In genomic region chr12:14452865-14453264, GRCh38 we compare ENCODE assay signal across 16 cellular contexts.
DNase-seq lines count a peak whose midpoint lies in the region; ATAC-seq, FAIRE-seq and TF ChIP-seq lines count a peak whose summit lies in the region.
"Had no signal": no experiment of that assay in that cellular context is flagged by ENCODE, and none has a peak within 500 bp of the region (broad histone marks: within the 10 kb centered on the region; RNA-seq: fewer than 3 reads in every experiment).

No MANE protein-coding gene starts in this region.

- no peak for TF ChIP-seq CTCF in K562 (IDR thresholded peaks at IDR 0.05 in 2 of 3, conservative IDR thresholded peaks at IDR 0.05 in 1 of 3; ENCODE audit: insufficient read depth in 2 of 3, low read depth in 1 of 3, low read length in 3 of 3)
- TF ChIP-seq CTCF in RWPE1 (conservative IDR thresholded peaks at IDR 0.05; ENCODE audit: low read depth) = no peak

- WGBS in K562 (ENCODE audit: insufficient coverage, low coverage, missing lambda C conversion rate) = 0% methylated on average over 1 of the region's 1 CpG
- WGBS in trophoblast cell (ENCODE audit: extremely low coverage, insufficient coverage, insufficient read length) = no CpG with 5 or more reads among the region's 1 CpG

- H2BK5ac ChIP-seq in trophoblast cell (ENCODE audit: low read depth, low read length, poor library complexity) = no peak overlapping the region

- no peak for DNase-seq in activated naive CD4-positive, alpha-beta T cell treated with anti-CD3 and anti-CD28 coated beads for 36 hours
- DNase-seq in activated naive CD4-positive, alpha-beta T cell (lab: John Stamatoyannopoulos, UW) = no peak
- no peak for DNase-seq in T-cell
- no peak for DNase-seq in K562 (ENCODE audit: extremely low read depth in 1 of 4, low spot score in 3 of 4)
- DNase-seq in trophoblast cell = peak; percentile 1 to 59
- DNase-seq in activated CD8-positive, alpha-beta memory T cell treated with anti-CD3 and anti-CD28 coated beads, Interleukin-2, amount 50 U/mL, for 4 hours = no peak
- DNase-seq in RWPE1 (ENCODE audit: low spot score) = no peak
- no peak for DNase-seq in stimulated activated CD4-positive, alpha-beta T cell treated with anti-CD3 and anti-CD28 coated beads, Interleukin-4, amount 100 ng/mL, for 24 hours
- DNase-seq: brain microvascular endothelial cell, dermis blood vessel endothelial cell, NCI-H187 treated with DMSO at 0.1 percent for 48 hours, NCI-H446, occipital lobe, right lobe of liver had no signal

- H3K27me3 Mint-ChIP-seq in activated naive CD4-positive, alpha-beta T cell treated with anti-CD3 and anti-CD28 coated beads for 36 hours (ENCODE audit: low read depth) = no peaks in the 10 kb centered on the region
- H3K27me3 Mint-ChIP-seq in T-cell = no peaks in the 10 kb centered on the region

- H3K4me1 ChIP-seq in K562 (replicated peaks in 1 of 2; ENCODE audit: control insufficient read depth in 2 of 2, insufficient read depth in 2 of 2, low read length in 2 of 2) (no peaks in the 10 kb centered on the region), trophoblast cell (ENCODE audit: control insufficient read depth in 1 of 2, insufficient read depth in 2 of 2, low read length in 2 of 2) (peaks cover 0 to 3% of the 10 kb centered on the region in 2 experiments)

- no peaks in the 10 kb centered on the region for H4K20me1 ChIP-seq in K562 (replicated peaks; ENCODE audit: control insufficient read depth, insufficient read depth, low read length)

- no peak overlapping the region for H3K4me3 ChIP-seq in K562
- H3K4me3 ChIP-seq in trophoblast cell (ENCODE audit: low read depth, low read length) = no peak overlapping the region
- H3K4me3 ChIP-seq: gastroesophageal sphincter, right lobe of liver had no signal

- no TSS peak for BruUV-seq in K562 (replicated peaks; lab: Mats Ljungman, UMichigan)

- no peak overlapping the region for H4K8ac ChIP-seq in trophoblast cell (ENCODE audit: low read depth, low read length)

- peaks cover 66% of the 10 kb centered on the region for H3K4me1 Mint-ChIP-seq in activated naive CD4-positive, alpha-beta T cell treated with anti-CD3 and anti-CD28 coated beads for 36 hours (ENCODE audit: low read depth)
- peaks cover 63 to 70% (median 69%) of the 10 kb centered on the region in 3 donors for H3K4me1 Mint-ChIP-seq in T-cell

- in situ Hi-C loops in K562 (cut with MboI) = no loop called here

- no peak overlapping the region for H2AFZ ChIP-seq in K562 (ENCODE audit: low read depth, low read length)
- no peak overlapping the region for H2AFZ ChIP-seq in trophoblast cell (ENCODE audit: insufficient read depth, low read length, poor library complexity)

- H3K4ac ChIP-seq in trophoblast cell (ENCODE audit: low read depth, low read length) = no peak overlapping the region

- TF ChIP-seq RAD21 in K562 (CRISPR knock-in tag; conservative IDR thresholded peaks at IDR 0.05 in 1 of 2, IDR thresholded peaks at IDR 0.05 in 1 of 2) = no peak

- H3K9ac ChIP-seq in K562 (ENCODE audit: insufficient read depth in 1 of 2, low read depth in 2 of 2, low read length in 2 of 2) (no peak overlapping the region), trophoblast cell (ENCODE audit: low read length) (no peak overlapping the region)

- no peak overlapping the region for H3K23ac ChIP-seq in trophoblast cell (ENCODE audit: low read length)

- POLR2A ChIA-PET in T-cell (lab: Charles Lee) (interaction anchor here in 1 of 2 donors (0.6 kb wide), 1 partner anchor 196 kb away, joined by 5 read pairs; no protein-coding TSS in a partner anchor), K562 (lab: Yijun Ruan, JAX) (no interaction called here), RWPE1 (lab: Yijun Ruan, JAX; ENCODE audit: low non-redundant PET) (interaction anchor here (0.7 kb wide), 1 partner anchor 51 kb away, joined by 5 read pairs; no protein-coding TSS in a partner anchor)

- H3K27ac ChIP-seq in K562 (ENCODE audit: extremely low read depth, low read depth, low read length) (no peak overlapping the region), trophoblast cell (ENCODE audit: low read depth, low read length) (no peak overlapping the region), RWPE1 (no peak overlapping the region)
- H3K27ac ChIP-seq: brain microvascular endothelial cell, gastroesophageal sphincter, right lobe of liver had no signal

- intact Hi-C loops in activated naive CD4-positive, alpha-beta T cell treated with anti-CD3 and anti-CD28 coated beads for 36 hours (cut with micrococcal nuclease) = loop anchor here (5.0 kb wide), 1 partner anchor 51 kb away; no protein-coding TSS in a partner anchor
- intact Hi-C loops in K562 (cut with micrococcal nuclease) = loop anchor here (5.0 kb wide), 1 partner anchor 266 kb away; no protein-coding TSS in a partner anchor

- peaks cover 31% of the 10 kb centered on the region; the same call in 2 of the 3 replicates for H3K36me3 ChIP-seq in K562 (ENCODE audit: control insufficient read depth, insufficient read depth, low read length)
- H3K36me3 ChIP-seq in trophoblast cell (ENCODE audit: control insufficient read depth in 1 of 2, insufficient read depth in 2 of 2, low read length in 2 of 2) = peaks cover 9 to 14% of the 10 kb centered on the region in 2 experiments

- no peaks in the 10 kb centered on the region for H3K9me3 Mint-ChIP-seq in activated naive CD4-positive, alpha-beta T cell treated with anti-CD3 and anti-CD28 coated beads for 36 hours
- H3K9me3 Mint-ChIP-seq in T-cell = peaks cover 0 to 9% (median 0%) of the 10 kb centered on the region in 3 donors

- H2BK120ac ChIP-seq in trophoblast cell (ENCODE audit: insufficient read depth, low read length, poor library complexity) = no peak overlapping the region

- TF ChIP-seq POLR2A in K562 (conservative IDR thresholded peaks at IDR 0.05) = no peak

- no peaks in the 10 kb centered on the region for H3K79me1 ChIP-seq in trophoblast cell (ENCODE audit: low read length)

- no peak overlapping the region for H3K4me3 Mint-ChIP-seq in activated naive CD4-positive, alpha-beta T cell treated with anti-CD3 and anti-CD28 coated beads for 36 hours
- peak overlapping the region in 1 of 3 donors; percentile 25 for H3K4me3 Mint-ChIP-seq in T-cell

- H2AK5ac ChIP-seq in trophoblast cell (ENCODE audit: low read length) = no peak overlapping the region

- peaks cover 10% of the 10 kb centered on the region; the same call in 2 of the 3 replicates for H3K79me2 ChIP-seq in K562 (ENCODE audit: control insufficient read depth, insufficient read depth, low read length)
- H3K79me2 ChIP-seq in trophoblast cell (ENCODE audit: control insufficient read depth, insufficient read depth, low read length, poor library complexity) = no peaks in the 10 kb centered on the region

- TF ChIP-seq EP300 in K562 (IDR thresholded peaks at IDR 0.05; ENCODE audit: low read length) = 0 out of 2 replicates have a peak, but pooled peaks have one; percentile 10

- H3K9me3 ChIP-seq in K562 (replicated peaks; ENCODE audit: control insufficient read depth, insufficient read depth, low read depth, low read length) (no peaks in the 10 kb centered on the region), trophoblast cell (ENCODE audit: insufficient read depth, low read depth, low read length) (no peaks in the 10 kb centered on the region)
- H3K9me3 ChIP-seq: gastroesophageal sphincter, right lobe of liver had no signal

- ATAC-seq in T-cell (replicated peaks in 1 of 4) (no peak), K562 (no peak)
- ATAC-seq: gastroesophageal sphincter, right lobe of liver had no signal

- H2BK12ac ChIP-seq in trophoblast cell (ENCODE audit: low read length) = no peak overlapping the region

- H3K36me3 Mint-ChIP-seq in activated naive CD4-positive, alpha-beta T cell treated with anti-CD3 and anti-CD28 coated beads for 36 hours (ENCODE audit: low read depth) = peaks cover 70% of the 10 kb centered on the region
- peaks cover 81% of the 10 kb centered on the region for H3K36me3 Mint-ChIP-seq in T-cell

- no peaks in the 10 kb centered on the region for H3K9me1 ChIP-seq in K562 (ENCODE audit: control insufficient read depth, insufficient read depth, low read length)

- no peak overlapping the region for H3K18ac ChIP-seq in trophoblast cell (ENCODE audit: low read length)

- H3K27ac Mint-ChIP-seq in activated naive CD4-positive, alpha-beta T cell treated with anti-CD3 and anti-CD28 coated beads for 36 hours = peak overlapping the region; percentile 82
- H3K27ac Mint-ChIP-seq in T-cell = peak overlapping the region; percentile 37 to 69

- H4K12ac ChIP-seq in trophoblast cell (ENCODE audit: low read depth, low read length) = no peak overlapping the region

- no peak overlapping the region for H3K14ac ChIP-seq in trophoblast cell (ENCODE audit: low read length)

- H3K27me3 ChIP-seq in K562 (ENCODE audit: control insufficient read depth in 2 of 2, insufficient read depth in 2 of 2, low read length in 2 of 2) (no peaks in the 10 kb centered on the region), trophoblast cell (ENCODE audit: insufficient read depth, low read length) (no peaks in the 10 kb centered on the region)
- H3K27me3 ChIP-seq: brain microvascular endothelial cell, gastroesophageal sphincter, right lobe of liver had no signal

- no peak overlapping the region for H4K91ac ChIP-seq in trophoblast cell (ENCODE audit: low read depth, low read length)

- H3K4me2 ChIP-seq in K562 (ENCODE audit: insufficient read depth, low read length) (no peak overlapping the region), trophoblast cell (ENCODE audit: low read length) (no peak overlapping the region)

- CTCF ChIA-PET in activated naive CD4-positive, alpha-beta T cell treated with anti-CD3 and anti-CD28 coated beads for 36 hours (lab: Charles Lee) = interaction anchor here (0.6 to 3.1 kb wide), 9 partner anchors 10 to 1953 kb away, joined by 3 to 13 read pairs (median 3); no protein-coding TSS in a partner anchor
- CTCF ChIA-PET in T-cell (lab: Charles Lee) (interaction anchor here (0.6 to 5.2 kb wide), 6 partner anchors 10 to 215 kb away, joined by 3 to 38 read pairs (median 4); partner anchors contain the start of gene ATF7IP (in 1 of the 2)), K562 (lab: Yijun Ruan, JAX; ENCODE audit: low intra/inter-chr PET ratio) (interaction anchor here (2.1 kb wide), 1 partner anchor 215 kb away, joined by 15 read pairs; no protein-coding TSS in a partner anchor), RWPE1 (lab: Yijun Ruan, JAX) (no interaction called here)

- no peak for FAIRE-seq in K562 (lab: Jason Lieb, UNC)
- FAIRE-seq: H1 had no signal

TF ChIP-seq in K562, 482 proteins besides CTCF, POLR2A, EP300 and RAD21 (continues in another document):
- TF ChIP-seq NUFIP1 (IDR thresholded peaks at IDR 0.05; ENCODE audit: partially characterized antibody) (no peak), TFAM (CRISPR knock-in tag; conservative IDR thresholded peaks at IDR 0.05) (no peak), DPF2 (IDR thresholded peaks at IDR 0.05) (peak; percentile 32; the same call in 1 of the 2 replicates)

Comparison
In these comparisons a context has a peak if more than half of its experiments do, and no peak if none do; other contexts are left out.
1. DNase-seq: peak in trophoblast cell (2 of 2); none in activated naive CD4-positive, alpha-beta T cell treated with anti-CD3 and anti-CD28 coated beads for 36 hours (single experiment), activated naive CD4-positive, alpha-beta T cell (0 of 4), T-cell (0 of 34), K562 (0 of 4), activated CD8-positive, alpha-beta memory T cell treated with anti-CD3 and anti-CD28 coated beads, Interleukin-2, amount 50 U/mL, for 4 hours (single experiment), RWPE1 (single experiment) and stimulated activated CD4-positive, alpha-beta T cell treated with anti-CD3 and anti-CD28 coated beads, Interleukin-4, amount 100 ng/mL, for 24 hours (single experiment).